ENCODE assay signal across 12 cellular contexts in the genomic region with DNA sequence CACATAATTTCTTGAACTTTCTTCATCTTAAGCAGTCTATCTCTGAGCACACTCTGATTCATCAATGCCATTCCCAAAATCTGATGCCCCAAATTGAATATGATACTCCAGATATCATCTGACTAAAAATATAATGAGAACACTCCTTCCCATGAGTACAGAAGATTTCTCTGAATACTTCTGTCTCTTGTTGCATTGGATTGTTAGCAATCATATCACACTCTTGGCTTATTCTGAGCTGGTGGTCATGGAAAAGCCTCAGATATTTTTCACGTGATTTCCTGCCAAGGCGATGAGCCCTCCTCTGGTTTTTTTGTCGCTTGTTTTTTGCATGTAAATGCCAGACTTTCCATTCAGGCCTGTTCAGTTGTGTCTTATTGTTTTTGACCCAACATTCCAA.
"Had no signal": no experiment of that assay in that cellular context is flagged by ENCODE, and none has a peak within 500 bp of the region (broad histone marks: within the 10 kb centered on the region; RNA-seq: fewer than 3 reads in every experiment).

No MANE protein-coding gene starts in this region.

- H3K36me3 ChIP-seq: esophagus squamous epithelium, pancreas, sigmoid colon, thoracic aorta had no signal

- ATAC-seq: pancreas had no signal

- H3K9me3 ChIP-seq: esophagus squamous epithelium, pancreas, sigmoid colon, thoracic aorta had no signal

- H3K27ac ChIP-seq: esophagus squamous epithelium, pancreas, sigmoid colon, thoracic aorta, VCaP had no signal

- H3K4me3 ChIP-seq: esophagus squamous epithelium, pancreas, sigmoid colon, thoracic aorta had no signal

- FAIRE-seq: colon, pancreas had no signal

- DNase-seq: activated CD4-positive, alpha-beta T cell treated with anti-CD3 and anti-CD28 coated beads for 1 hour; aorta; caudate nucleus; esophagus squamous epithelium; hypothalamus; pancreas; sigmoid colon; T-helper 1 cell; T1000 had no signal
